12 cellular contexts compared by ENCODE assay signal in the genomic region with DNA sequence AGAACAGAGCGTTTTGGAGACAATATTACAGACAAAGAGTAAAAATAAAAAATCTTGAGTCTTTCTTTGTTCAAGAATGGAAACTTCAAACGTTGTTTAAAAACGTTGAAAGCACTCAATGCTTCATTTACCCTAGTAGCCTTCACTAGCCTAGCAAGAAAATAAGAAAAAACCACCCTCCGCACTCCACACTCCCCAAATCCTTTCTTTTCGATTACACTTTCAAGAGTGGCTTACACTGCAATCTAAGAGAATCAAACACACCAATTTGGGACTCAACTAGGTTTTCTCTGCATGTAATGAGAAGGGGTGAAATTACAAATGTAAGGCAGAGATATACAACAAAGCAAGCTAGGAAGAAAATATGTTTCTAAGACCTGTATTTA. TPM values are rescaled to one million over a fixed set of nuclear protein-coding genes. Genes with fewer than 3 reads are reported as not detected.
A peak's percentile ranks its signal among the peaks of the same experiment; 100 is the strongest.
DNase-seq lines count a peak whose midpoint lies in the region; TF ChIP-seq lines count a peak whose summit lies in the region.
"Had no signal": no experiment of that assay in that cellular context is flagged by ENCODE, and none has a peak within 500 bp of the region (broad histone marks: within the 10 kb centered on the region; RNA-seq: fewer than 3 reads in every experiment).

No MANE protein-coding gene starts in this region.

- H3K4me3 ChIP-seq in GM23248 (no peak overlapping the region), Peyer's patch (no peak overlapping the region), smooth muscle cell (no peak overlapping the region)
- peak overlapping the region; percentile 18 for H3K4me3 ChIP-seq in effector memory CD4-positive, alpha-beta T cell (ENCODE audit: insufficient read depth, low read depth, low read length, poor library complexity, severe bottlenecking)

- peaks cover 21% of the 10 kb centered on the region for H3K36me3 ChIP-seq in GM23248 (ENCODE audit: low read depth)
- H3K36me3 ChIP-seq in Peyer's patch = peaks cover 0 to 10% (median 0%) of the 10 kb centered on the region in 3 donors
- H3K36me3 ChIP-seq in effector memory CD4-positive, alpha-beta T cell (ENCODE audit: control insufficient read depth, insufficient read depth, low read length) = peaks cover 13% of the 10 kb centered on the region
- H3K36me3 ChIP-seq in smooth muscle cell (ENCODE audit: low read depth) = no peaks in the 10 kb centered on the region

- H3K9me3 ChIP-seq in GM23248 (ENCODE audit: low read depth) (no peaks in the 10 kb centered on the region), Peyer's patch (peaks cover 0 to 8% (median 0%) of the 10 kb centered on the region in 4 donors), smooth muscle cell (replicated peaks; ENCODE audit: low read depth) (no peaks in the 10 kb centered on the region)
- no peaks in the 10 kb centered on the region for H3K9me3 ChIP-seq in effector memory CD4-positive, alpha-beta T cell (ENCODE audit: control insufficient read depth, low read length)

- H4K20me1 ChIP-seq in GM23248 (ENCODE audit: insufficient read depth) (no peaks in the 10 kb centered on the region), smooth muscle cell (ENCODE audit: low read depth) (peaks cover 31% of the 10 kb centered on the region)

- H3K27ac ChIP-seq in GM23248 (peak overlapping the region; percentile 99), Peyer's patch (peak overlapping the region; percentile 33 to 99 (median 93)), smooth muscle cell (ENCODE audit: low read depth) (peak overlapping the region; percentile 90)
- H3K27ac ChIP-seq in effector memory CD4-positive, alpha-beta T cell (ENCODE audit: insufficient read depth, low read length, poor library complexity, severe bottlenecking) = peak overlapping the region; percentile 78

- H3K9ac ChIP-seq in GM23248 = peak overlapping the region; percentile 100; the same call in 1 of the 2 replicates
- no peak overlapping the region for H3K9ac ChIP-seq in smooth muscle cell (ENCODE audit: low read depth)

- WGBS in GM23248 (ENCODE audit: low coverage in 1 of 2, low lambda C conversion rate in 2 of 2, missing lambda C conversion rate in 2 of 2), 2 experiments = 21 to 28% methylated on average over 5 of the region's 5 CpGs
- 58% methylated on average over 5 of the region's 5 CpGs for WGBS in smooth muscle cell (ENCODE audit: low lambda C conversion rate)

- H3K27me3 ChIP-seq in GM23248 (replicated peaks; ENCODE audit: insufficient read depth) (no peaks in the 10 kb centered on the region), Peyer's patch (no peaks in the 10 kb centered on the region), smooth muscle cell (ENCODE audit: low read depth) (no peaks in the 10 kb centered on the region)
- H3K27me3 ChIP-seq in effector memory CD4-positive, alpha-beta T cell (replicated peaks; ENCODE audit: control insufficient read depth, insufficient read depth, low read length, poor library complexity, severe bottlenecking) = no peaks in the 10 kb centered on the region

- no peak overlapping the region for H3K4me2 ChIP-seq in GM23248 (ENCODE audit: unreplicated experiment)
- H3K4me2 ChIP-seq in smooth muscle cell = peak overlapping the region; percentile 86

- in situ Hi-C loops in GM23248 (cut with MboI) (no loop called here), GM13976 (cut with MboI; ENCODE audit: low sequenced_read_pairs, unreplicated experiment) (loop anchor here (25.0 kb wide), 1 partner anchor 283 kb away; no protein-coding TSS in a partner anchor)

- no peak for TF ChIP-seq CTCF in Peyer's patch (IDR thresholded peaks at IDR 0.05)
- TF ChIP-seq CTCF in smooth muscle cell (IDR thresholded peaks at IDR 0.05; ENCODE audit: borderline replicate concordance, insufficient read depth, poor library complexity, severe bottlenecking) = no peak
- no peak for TF ChIP-seq CTCF in GM13976 (IDR thresholded peaks at IDR 0.05; ENCODE audit: borderline replicate concordance, control extremely low read depth, extremely low read depth, insufficient read depth, missing control alignments)

- no peaks in the 10 kb centered on the region for H3K9me2 ChIP-seq in GM23248 (ENCODE audit: insufficient read depth)

- peaks cover 14% of the 10 kb centered on the region for H3K4me1 ChIP-seq in GM23248 (ENCODE audit: insufficient read depth)
- H3K4me1 ChIP-seq in Peyer's patch = no peaks in the 10 kb centered on the region
- H3K4me1 ChIP-seq in effector memory CD4-positive, alpha-beta T cell (ENCODE audit: control insufficient read depth, insufficient read depth, low read length, poor library complexity, severe bottlenecking) = peaks cover 44% of the 10 kb centered on the region
- peaks cover 32% of the 10 kb centered on the region for H3K4me1 ChIP-seq in smooth muscle cell (ENCODE audit: low read depth)

- H2AFZ ChIP-seq in GM23248 = no peak overlapping the region
- H2AFZ ChIP-seq in smooth muscle cell (ENCODE audit: low read depth) = no peak overlapping the region

- peak; percentile 12 for DNase-seq in GM23248
- no peak for DNase-seq in Peyer's patch
- DNase-seq in effector memory CD4-positive, alpha-beta T cell = no peak
- no peak for DNase-seq in smooth muscle cell (lab: John Stamatoyannopoulos, UW; ENCODE audit: unreplicated experiment)
- DNase-seq in GM13976 (ENCODE audit: low spot score) = no peak
- no peak for DNase-seq in anterior cingulate cortex (lab: John Stamatoyannopoulos, UW)
- no peak for DNase-seq in midbrain (lab: John Stamatoyannopoulos, UW)
- DNase-seq: activated CD4-positive, CD25-positive, alpha-beta regulatory T cell treated with anti-CD3 and anti-CD28 coated beads, Interleukin-2, amount 50 U/mL, for 72 hours; caudate nucleus; MV-4-11; OCI-M1; posterior cingulate gyrus had no signal

- H3F3A ChIP-seq in GM23248 (ENCODE audit: insufficient read depth) (peaks cover 35% of the 10 kb centered on the region), smooth muscle cell (ENCODE audit: low read depth) (peaks cover 31% of the 10 kb centered on the region)

- peaks cover 26% of the 10 kb centered on the region for H3K79me2 ChIP-seq in GM23248 (ENCODE audit: insufficient read depth)
- H3K79me2 ChIP-seq in smooth muscle cell (ENCODE audit: low read depth) = peaks cover 28% of the 10 kb centered on the region

- no peak for TF ChIP-seq POLR2A in Peyer's patch (IDR thresholded peaks at IDR 0.05)

RNA-seq across cellular contexts. Expression of a gene that starts 4.7 kb away (rescaled TPM):
- total RNA-seq in GM23248 (2014; rRNA removed; shearing (Covaris generic)) = 3,286 and 6,098 TPM in 2 replicates
- polyA plus RNA-seq in GM23248 (2016; fragmentation: Nextera tagmentation; extraction: Ambion mirVana) (9,088 and 9,298 TPM in 2 replicates), smooth muscle cell (11,762 and 12,637 TPM in 2 replicates)
- total RNA-seq in Peyer's patch (1,000 to 10,000 TPM; 1,496 to 3,676 (median 1,701) TPM), smooth muscle cell (9,386 and 9,721 TPM in 2 replicates)
